In the genomic region with DNA sequence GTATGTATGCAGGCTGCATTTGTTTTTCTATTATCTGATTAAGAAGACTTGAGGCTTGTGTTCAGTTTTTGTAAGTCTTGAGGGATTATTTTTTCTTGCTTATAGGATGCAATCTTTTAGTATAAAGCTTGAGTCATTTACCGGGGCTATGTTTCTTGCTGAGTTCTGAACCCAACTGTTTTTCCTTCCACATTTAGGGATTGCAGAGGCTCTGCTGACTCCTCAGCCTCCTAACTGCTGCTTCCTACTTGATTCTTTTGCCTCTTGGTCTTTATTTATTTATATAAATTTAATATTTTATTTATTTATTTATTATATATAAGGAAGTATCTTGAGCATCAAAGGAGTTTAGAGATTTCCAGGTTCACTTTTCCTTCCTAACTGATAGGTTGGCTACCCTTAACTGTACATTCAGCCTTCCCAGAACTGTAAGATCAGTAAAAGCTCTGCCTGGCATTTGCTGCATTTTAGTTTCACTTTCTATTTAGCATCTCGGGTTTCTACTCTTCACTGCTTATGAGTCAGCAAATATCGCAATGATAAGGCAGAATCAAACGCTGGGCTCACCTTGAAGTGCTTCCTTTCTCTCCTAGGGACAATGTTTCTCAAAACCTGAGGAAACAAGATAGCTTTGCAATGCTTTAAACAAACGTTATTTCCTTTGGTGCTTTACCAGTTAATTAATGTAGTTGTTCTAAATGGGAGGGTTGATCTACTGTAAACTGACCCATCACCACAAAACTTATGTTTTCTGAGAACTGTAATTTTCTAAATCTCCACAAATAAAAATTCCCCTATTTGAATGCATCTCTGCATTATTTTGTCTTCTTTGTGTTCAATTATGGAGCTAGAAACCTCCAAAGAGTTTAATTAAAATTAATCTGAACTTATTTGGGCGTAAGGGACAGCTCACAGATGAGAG, we compare ENCODE assay signal across 8 cellular contexts.
A peak's percentile ranks its signal among the peaks of the same experiment; 100 is the strongest.
DNase-seq lines count a peak whose midpoint lies in the region; ATAC-seq, FAIRE-seq and TF ChIP-seq lines count a peak whose summit lies in the region.

No MANE protein-coding gene starts in this region.

- H3K27ac Mint-ChIP-seq in naive thymus-derived CD4-positive, alpha-beta T cell: peak overlapping the region; percentile 48 to 89 (median 65)

- POLR2A ChIA-PET in naive thymus-derived CD4-positive, alpha-beta T cell (lab: Charles Lee): no interaction called here
- POLR2A ChIA-PET in HEK293T (lab: Yijun Ruan, JAX): no interaction called here

- no peaks in the 10 kb centered on the region for H3K4me1 ChIP-seq in naive thymus-derived CD4-positive, alpha-beta T cell (ENCODE audit: control insufficient read depth in 2 of 2, insufficient read depth in 2 of 2, low read length in 2 of 2)

- FAIRE-seq in GM18507 (lab: Jason Lieb, UNC): peak; percentile 41

- no peaks in the 10 kb centered on the region for H3K9me3 Mint-ChIP-seq in naive thymus-derived CD4-positive, alpha-beta T cell

- H3K36me3 Mint-ChIP-seq in naive thymus-derived CD4-positive, alpha-beta T cell: peaks cover 0 to 3% (median 0%) of the 10 kb centered on the region in 5 donors

- CTCF ChIA-PET in naive thymus-derived CD4-positive, alpha-beta T cell (lab: Charles Lee): no interaction called here
- CTCF ChIA-PET in HEK293T (lab: Yijun Ruan, JAX): no interaction called here

- H3K27ac ChIP-seq in naive thymus-derived CD4-positive, alpha-beta T cell (ENCODE audit: low read depth, low read length): no peak overlapping the region

- peak overlapping the region; percentile 72 to 95 (median 82) for H3K4me3 Mint-ChIP-seq in naive thymus-derived CD4-positive, alpha-beta T cell

- peaks cover 0 to 7% (median 0%) of the 10 kb centered on the region in 5 donors for H3K27me3 Mint-ChIP-seq in naive thymus-derived CD4-positive, alpha-beta T cell

- peak; percentile 60 for DNase-seq in AG20443 (ENCODE audit: low spot score)
- peak; percentile 4 for DNase-seq in GM18507 (ENCODE audit: extremely low spot score, insufficient read length, low read depth)
- peak; percentile 56 for DNase-seq in NCI-H1092 (lab: John Stamatoyannopoulos, UW)
- peak; percentile 85 for DNase-seq in SW480 (ENCODE audit: low spot score)
- peak; percentile 71 to 76 for DNase-seq in erythroblast (lab: John Stamatoyannopoulos, UW)
- DNase-seq in naive thymus-derived CD4-positive, alpha-beta T cell: peak in 7 of 9 donors; percentile 11 to 50 (median 34)
- DNase-seq in HEK293T (ENCODE audit: extremely low spot score): no peak

- H3K4me3 ChIP-seq in naive thymus-derived CD4-positive, alpha-beta T cell (ENCODE audit: low read length): peak overlapping the region; percentile 49

- H3K36me3 ChIP-seq in naive thymus-derived CD4-positive, alpha-beta T cell (ENCODE audit: control insufficient read depth in 2 of 3, insufficient read depth in 3 of 3, low read length in 3 of 3): no peaks in the 10 kb centered on the region

- no peaks in the 10 kb centered on the region for H3K27me3 ChIP-seq in naive thymus-derived CD4-positive, alpha-beta T cell (ENCODE audit: control insufficient read depth in 2 of 2, insufficient read depth in 2 of 2, low read length in 2 of 2)

- ATAC-seq in HG02870 (IDR thresholded peaks at IDR 0.05; ENCODE audit: unreplicated experiment): peak; percentile 96
- peak; percentile 49 for ATAC-seq in naive thymus-derived CD4-positive, alpha-beta T cell

- TF ChIP-seq POLR2A in erythroblast (IDR thresholded peaks at IDR 0.05; ENCODE audit: low read length): no peak

- H3K9me3 ChIP-seq in naive thymus-derived CD4-positive, alpha-beta T cell (ENCODE audit: control insufficient read depth in 2 of 3, low read length in 3 of 3): no peaks in the 10 kb centered on the region

- intact Hi-C loops in naive thymus-derived CD4-positive, alpha-beta T cell (cut with micrococcal nuclease): loop anchor here (2.0 to 5.0 kb wide), 2 partner anchors 79 to 84 kb away; no protein-coding TSS in a partner anchor

- peaks cover 5 to 19% (median 14%) of the 10 kb centered on the region in 7 donors for H3K4me1 Mint-ChIP-seq in naive thymus-derived CD4-positive, alpha-beta T cell

TF ChIP-seq in HEK293T, 16 proteins besides CTCF, POLR2A, EP300 and RAD21:
- TF ChIP-seq FOXM1 (IDR thresholded peaks at IDR 0.05; ENCODE audit: borderline replicate concordance): no peak
- no peak for TF ChIP-seq TARDBP (IDR thresholded peaks at IDR 0.05)
- TF ChIP-seq LEF1 (IDR thresholded peaks at IDR 0.05; ENCODE audit: borderline replicate concordance): no peak
- no peak for TF ChIP-seq L3MBTL2 (conservative IDR thresholded peaks at IDR 0.05)
- TF ChIP-seq ELF4 (IDR thresholded peaks at IDR 0.05): no peak
- no peak for TF ChIP-seq FOXK2 (IDR thresholded peaks at IDR 0.05)
- TF ChIP-seq BHLHE40 (IDR thresholded peaks at IDR 0.05; ENCODE audit: borderline replicate concordance): no peak
- TF ChIP-seq PKNOX1 (IDR thresholded peaks at IDR 0.05): no peak
- no peak for TF ChIP-seq NFRKB (IDR thresholded peaks at IDR 0.05)
- no peak for TF ChIP-seq HDGF (IDR thresholded peaks at IDR 0.05; ENCODE audit: borderline replicate concordance)
- TF ChIP-seq CTBP1 (IDR thresholded peaks at IDR 0.05; ENCODE audit: borderline replicate concordance): no peak
- no peak for TF ChIP-seq ARNT (IDR thresholded peaks at IDR 0.05)
- no peak for TF ChIP-seq SUZ12 (IDR thresholded peaks at IDR 0.05)
- no peak for TF ChIP-seq FOXA1 (IDR thresholded peaks at IDR 0.05)
- no peak for TF ChIP-seq SP1 (IDR thresholded peaks at IDR 0.05)
- no peak for TF ChIP-seq ZNF384 (IDR thresholded peaks at IDR 0.05)
TF ChIP-seq in HEK293T: peak in this region for 0.
